9 cellular contexts compared by ENCODE assay signal in genomic region chr3:136749106-136749505, GRCh38. TPM values are rescaled to one million over a fixed set of nuclear protein-coding genes. Genes with fewer than 3 reads are reported as not detected.
DNase-seq lines count a peak whose midpoint lies in the region; ATAC-seq and TF ChIP-seq lines count a peak whose summit lies in the region.
"Had no signal": no experiment of that assay in that cellular context is flagged by ENCODE, and none has a peak within 500 bp of the region (broad histone marks: within the 10 kb centered on the region; RNA-seq: fewer than 3 reads in every experiment).

No MANE protein-coding gene starts in this region.

- ATAC-seq in GM21447 (IDR thresholded peaks at IDR 0.05; ENCODE audit: unreplicated experiment) (no peak), GM21786 (IDR thresholded peaks at IDR 0.05; ENCODE audit: unreplicated experiment) (no peak), HG02840 (IDR thresholded peaks at IDR 0.05; ENCODE audit: low FRiP score, unreplicated experiment) (no peak)

- H3K4me3 Mint-ChIP-seq in CD14-positive monocyte (no peak overlapping the region), HFFc6 (peak overlapping the region; percentile 92), neural crest cell (peak overlapping the region; percentile 96)
- peak overlapping the region; percentile 38 for H3K4me3 Mint-ChIP-seq in activated naive CD8-positive, alpha-beta T cell

- H3K27ac Mint-ChIP-seq in CD14-positive monocyte (peak overlapping the region in 4 of 7 donors; percentile 60 to 96 (median 85)), HFFc6 (peak overlapping the region; percentile 96), neural crest cell (ENCODE audit: unreplicated experiment) (no peak overlapping the region)
- H3K27ac Mint-ChIP-seq in activated naive CD8-positive, alpha-beta T cell, result no peak overlapping the region

- H3K9me3 Mint-ChIP-seq in CD14-positive monocyte (no peaks in the 10 kb centered on the region), HFFc6 (no peaks in the 10 kb centered on the region), neural crest cell (peaks cover 3% of the 10 kb centered on the region)
- H3K9me3 Mint-ChIP-seq in activated naive CD8-positive, alpha-beta T cell (ENCODE audit: low read depth), result no peaks in the 10 kb centered on the region

- intact Hi-C loops in CD14-positive monocyte (cut with micrococcal nuclease), result no loop called here

- H3K36me3 Mint-ChIP-seq in CD14-positive monocyte (peaks cover 2% of the 10 kb centered on the region in 2 donors), HFFc6 (ENCODE audit: low read depth) (peaks cover 8% of the 10 kb centered on the region; the same call in 1 of the 2 replicates), neural crest cell (ENCODE audit: low read depth) (peaks cover 7% of the 10 kb centered on the region)
- H3K36me3 Mint-ChIP-seq in activated naive CD8-positive, alpha-beta T cell, result no peaks in the 10 kb centered on the region

- H3K4me1 Mint-ChIP-seq in CD14-positive monocyte (peaks cover 64% of the 10 kb centered on the region), HFFc6 (ENCODE audit: low read depth) (peaks cover 62% of the 10 kb centered on the region), neural crest cell (peaks cover 48% of the 10 kb centered on the region)
- peaks cover 60% of the 10 kb centered on the region for H3K4me1 Mint-ChIP-seq in activated naive CD8-positive, alpha-beta T cell (ENCODE audit: low read depth)

- TF ChIP-seq CTCF in CD14-positive monocyte (IDR thresholded peaks at IDR 0.05), result no peak
- no peak for TF ChIP-seq CTCF in HFFc6 (IDR thresholded peaks at IDR 0.05)
- TF ChIP-seq CTCF in neural crest cell (conservative IDR thresholded peaks at IDR 0.05), result no peak

- DNase-seq in CD14-positive monocyte (ENCODE audit: low spot score) (no peak), HFFc6 (no peak), neural crest cell (ENCODE audit: low read depth, low spot score) (no peak), SIG-M5 (lab: John Stamatoyannopoulos, UW) (no peak)
- DNase-seq: stimulated activated CD4-positive, alpha-beta T cell treated with anti-CD3 and anti-CD28 coated beads, Interleukin-12 subunit alpha, Interleukin-12 subunit beta, amount 100 ng/mL, for 4 hours had no signal

- no peaks in the 10 kb centered on the region for H3K27me3 Mint-ChIP-seq in CD14-positive monocyte (ENCODE audit: low read depth in 3 of 3)
- peaks cover 6% of the 10 kb centered on the region for H3K27me3 Mint-ChIP-seq in HFFc6 (ENCODE audit: insufficient read depth)
- H3K27me3 Mint-ChIP-seq in activated naive CD8-positive, alpha-beta T cell, result no peaks in the 10 kb centered on the region
- peaks cover 2% of the 10 kb centered on the region for H3K27me3 Mint-ChIP-seq in neural crest cell (ENCODE audit: low read depth)

RNA-seq across cellular contexts. Expression of gene STAG1, which starts 3.1 kb away (rescaled TPM):
- 1 to 10 TPM; 7.2 to 10.0 TPM for polyA plus RNA-seq in CD14-positive monocyte
- total RNA-seq in HFFc6 (2021; fragmentation: NEBNext Ultra II Directional; extraction: Animal tissue kit (Norgen Biotek cat#: 25700)), result 10 to 100 TPM; 33.7 to 45.3 (median 43.8) TPM
- total RNA-seq in neural crest cell, result 44.2 and 47.0 TPM in 2 replicates

Comparison
In these comparisons a context has a peak if more than half of its experiments do, and no peak if none do; other contexts are left out.
1. H3K27ac Mint-ChIP-seq: peak in CD14-positive monocyte (4 of 7) and HFFc6 (single experiment); none in activated naive CD8-positive, alpha-beta T cell (single experiment) and neural crest cell (single experiment).
2. H3K4me3 Mint-ChIP-seq: peak in HFFc6 (single experiment), activated naive CD8-positive, alpha-beta T cell (single experiment) and neural crest cell (single experiment); none in CD14-positive monocyte (0 of 2).